Comparison of ENCODE assay signal across 1 cellular context in the genomic region with DNA sequence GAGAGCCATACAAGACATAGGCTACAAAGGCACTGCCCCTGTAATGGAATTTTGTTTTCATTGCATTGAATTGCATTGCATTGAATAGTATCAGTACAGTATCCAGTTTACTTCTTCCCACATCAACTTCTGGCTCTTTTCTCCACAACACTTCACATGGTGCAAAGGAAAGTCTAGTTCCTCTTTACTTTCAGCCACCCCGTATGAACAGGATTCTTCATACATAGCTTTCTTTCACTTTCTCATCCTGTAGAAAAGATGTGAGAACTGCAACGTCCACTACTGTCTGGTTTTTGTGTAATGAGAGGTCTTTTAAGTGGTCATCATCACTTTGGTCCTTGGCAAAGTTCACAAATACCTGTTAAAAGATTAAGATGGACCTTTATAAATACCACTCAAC.
TF ChIP-seq lines count a peak whose summit lies in the region.

No MANE protein-coding gene starts in this region.

TF ChIP-seq in GM12878, 131 proteins besides CTCF, POLR2A, EP300 and RAD21:
- no peak for TF ChIP-seq NFXL1 (IDR thresholded peaks at IDR 0.05; ENCODE audit: borderline replicate concordance)
- no peak for TF ChIP-seq ESRRA (IDR thresholded peaks at IDR 0.05; ENCODE audit: low read length)
- peak in 1 of 2 experiments; percentile 36; a peak in 2 of 4 replicates for TF ChIP-seq IKZF2 (IDR thresholded peaks at IDR 0.05)
- TF ChIP-seq E2F8 (IDR thresholded peaks at IDR 0.05; ENCODE audit: low read depth, partially characterized antibody): no peak
- no peak for TF ChIP-seq YBX1 (IDR thresholded peaks at IDR 0.05)
- no peak for TF ChIP-seq PAX5 (IDR thresholded peaks at IDR 0.05; ENCODE audit: borderline replicate concordance, low read depth, low read length)
- peak; percentile 49; the same call in 1 of the 2 replicates for TF ChIP-seq SPI1 (IDR thresholded peaks at IDR 0.05; ENCODE audit: borderline replicate concordance, insufficient read depth, low read depth, low read length)
- no peak for TF ChIP-seq SREBF2 (IDR thresholded peaks at IDR 0.05; ENCODE audit: low read length)
- no peak for TF ChIP-seq YY1 (IDR thresholded peaks at IDR 0.05; ENCODE audit: low read depth, low read length)
- TF ChIP-seq, protein P1, sequence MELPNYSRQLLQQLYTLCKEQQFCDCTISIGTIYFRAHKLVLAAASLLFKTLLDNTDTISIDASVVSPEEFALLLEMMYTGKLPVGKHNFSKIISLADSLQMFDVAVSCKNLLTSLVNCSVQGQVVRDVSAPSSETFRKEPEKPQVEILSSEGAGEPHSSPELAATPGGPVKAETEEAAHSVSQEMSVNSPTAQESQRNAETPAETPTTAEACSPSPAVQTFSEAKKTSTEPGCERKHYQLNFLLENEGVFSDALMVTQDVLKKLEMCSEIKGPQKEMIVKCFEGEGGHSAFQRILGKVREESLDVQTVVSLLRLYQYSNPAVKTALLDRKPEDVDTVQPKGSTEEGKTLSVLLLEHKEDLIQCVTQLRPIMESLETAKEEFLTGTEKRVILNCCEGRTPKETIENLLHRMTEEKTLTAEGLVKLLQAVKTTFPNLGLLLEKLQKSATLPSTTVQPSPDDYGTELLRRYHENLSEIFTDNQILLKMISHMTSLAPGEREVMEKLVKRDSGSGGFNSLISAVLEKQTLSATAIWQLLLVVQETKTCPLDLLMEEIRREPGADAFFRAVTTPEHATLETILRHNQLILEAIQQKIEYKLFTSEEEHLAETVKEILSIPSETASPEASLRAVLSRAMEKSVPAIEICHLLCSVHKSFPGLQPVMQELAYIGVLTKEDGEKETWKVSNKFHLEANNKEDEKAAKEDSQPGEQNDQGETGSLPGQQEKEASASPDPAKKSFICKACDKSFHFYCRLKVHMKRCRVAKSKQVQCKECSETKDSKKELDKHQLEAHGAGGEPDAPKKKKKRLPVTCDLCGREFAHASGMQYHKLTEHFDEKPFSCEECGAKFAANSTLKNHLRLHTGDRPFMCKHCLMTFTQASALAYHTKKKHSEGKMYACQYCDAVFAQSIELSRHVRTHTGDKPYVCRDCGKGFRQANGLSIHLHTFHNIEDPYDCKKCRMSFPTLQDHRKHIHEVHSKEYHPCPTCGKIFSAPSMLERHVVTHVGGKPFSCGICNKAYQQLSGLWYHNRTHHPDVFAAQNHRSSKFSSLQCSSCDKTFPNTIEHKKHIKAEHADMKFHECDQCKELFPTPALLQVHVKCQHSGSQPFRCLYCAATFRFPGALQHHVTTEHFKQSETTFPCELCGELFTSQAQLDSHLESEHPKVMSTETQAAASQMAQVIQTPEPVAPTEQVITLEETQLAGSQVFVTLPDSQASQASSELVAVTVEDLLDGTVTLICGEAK (IDR thresholded peaks at IDR 0.05; ENCODE audit: borderline replicate concordance): no peak
- TF ChIP-seq RFX5 (IDR thresholded peaks at IDR 0.05; ENCODE audit: low read depth, low read length): no peak
- TF ChIP-seq TCF7 (IDR thresholded peaks at IDR 0.05; ENCODE audit: borderline replicate concordance): no peak
